12 cellular contexts compared by ENCODE assay signal in the genomic region with DNA sequence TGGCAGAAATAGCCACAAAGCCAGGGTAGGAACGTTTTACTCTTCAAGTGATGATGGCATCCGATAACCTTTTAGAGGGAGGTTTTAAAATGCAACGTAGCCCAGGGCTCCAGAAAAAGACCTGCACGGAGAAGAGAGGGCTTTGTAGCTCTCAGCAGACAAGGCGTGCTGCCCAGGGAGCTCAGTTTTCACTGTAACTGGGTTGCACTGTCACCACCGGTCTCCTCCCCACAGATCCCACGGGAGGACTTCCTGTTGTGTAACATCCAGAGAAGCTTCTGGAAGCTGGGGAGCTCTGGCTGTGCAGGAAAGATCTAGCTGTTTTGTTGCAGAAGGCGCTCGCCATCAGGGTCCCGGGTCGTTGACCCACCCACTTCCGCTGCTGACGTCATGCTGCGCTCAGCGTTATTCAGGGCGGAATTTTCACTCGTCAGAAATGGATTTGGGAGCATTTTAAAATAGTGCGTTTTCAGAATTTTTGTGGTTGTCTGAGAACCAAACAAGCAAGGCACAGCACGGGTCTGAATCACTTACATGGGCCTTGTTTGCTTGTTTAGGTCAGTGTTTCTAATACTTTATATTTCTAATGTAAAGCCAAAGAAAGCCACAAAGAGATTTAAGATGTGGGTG. TPM values are rescaled to one million over a fixed set of nuclear protein-coding genes. Genes with fewer than 3 reads are reported as not detected.
A peak's percentile ranks its signal among the peaks of the same experiment; 100 is the strongest.
DNase-seq lines count a peak whose midpoint lies in the region; ATAC-seq and TF ChIP-seq lines count a peak whose summit lies in the region.
"Had no signal": no experiment of that assay in that cellular context is flagged by ENCODE, and none has a peak within 500 bp of the region (broad histone marks: within the 10 kb centered on the region; RNA-seq: fewer than 3 reads in every experiment).

No MANE protein-coding gene starts in this region.

- H3K36me3 ChIP-seq in left lung: peaks cover 0 to 3% of the 10 kb centered on the region in 2 donors

- no peaks in the 10 kb centered on the region for H3K27me3 ChIP-seq in left lung

- TF ChIP-seq CTCF in choroid plexus epithelial cell (conservative IDR thresholded peaks at IDR 0.05; ENCODE audit: low read depth, low read length) (no peak), left lung (IDR thresholded peaks at IDR 0.05) (no peak), GM10266 (IDR thresholded peaks at IDR 0.05; ENCODE audit: control insufficient read depth, insufficient read depth, low read depth, missing control alignments) (no peak)

- intact Hi-C loops in left lung (cut with DNase I): no loop called here

- ATAC-seq in left lung (peak; percentile 23), HG02678 (IDR thresholded peaks at IDR 0.05; ENCODE audit: unreplicated experiment) (no peak), GM18868 (IDR thresholded peaks at IDR 0.05; ENCODE audit: unreplicated experiment) (no peak)

- peaks cover 15 to 33% of the 10 kb centered on the region in 2 donors for H3K4me1 ChIP-seq in left lung

- H3K4me3 ChIP-seq in choroid plexus epithelial cell (ENCODE audit: low read depth, low read length): peak overlapping the region; percentile 43
- no peak overlapping the region for H3K4me3 ChIP-seq in left lung

- no peaks in the 10 kb centered on the region for H3K9me3 ChIP-seq in left lung

- DNase-seq in HS-5 (ENCODE audit: low read depth): peak; percentile 22
- DNase-seq in choroid plexus epithelial cell (ENCODE audit: low read depth): peak; percentile 80
- peak in 1 of 2 donors; percentile 50 for DNase-seq in left lung
- DNase-seq in substantia nigra (lab: John Stamatoyannopoulos, UW): peak in 6 of 49 donors; percentile 13 to 53 (median 29)
- no peak for DNase-seq in GM10266 (ENCODE audit: extremely low spot score)
- DNase-seq in NCI-H1048 (lab: John Stamatoyannopoulos, UW): no peak
- DNase-seq: effector CD4-positive, alpha-beta T cell; NCI-H1417 treated with DMSO at 0.1 percent for 48 hours; stimulated activated naive CD8-positive, alpha-beta T cell treated with anti-CD3 and anti-CD28 coated beads, Interleukin-15, amount 100 ng/mL, for 72 hours had no signal

- H3K27ac ChIP-seq in left lung (peak overlapping the region; percentile 60 to 65), substantia nigra (ENCODE audit: low read depth, low read length, poor library complexity, severe bottlenecking) (peak overlapping the region; percentile 77)
- H3K27ac ChIP-seq: VCaP had no signal

RNA-seq across cellular contexts. Expression of a gene that starts 50.8 kb away (rescaled TPM):
- 100 to 1,000 TPM; 271 to 457 TPM for total RNA-seq in left lung

Comparison
In these comparisons a context has a peak if more than half of its experiments do, and no peak if none do; other contexts are left out.
1. DNase-seq: peak in HS-5 (single experiment) and choroid plexus epithelial cell (single experiment); none in GM10266 (single experiment) and NCI-H1048 (single experiment).